Comparison of ENCODE assay signal across 8 cellular contexts in the genomic region with DNA sequence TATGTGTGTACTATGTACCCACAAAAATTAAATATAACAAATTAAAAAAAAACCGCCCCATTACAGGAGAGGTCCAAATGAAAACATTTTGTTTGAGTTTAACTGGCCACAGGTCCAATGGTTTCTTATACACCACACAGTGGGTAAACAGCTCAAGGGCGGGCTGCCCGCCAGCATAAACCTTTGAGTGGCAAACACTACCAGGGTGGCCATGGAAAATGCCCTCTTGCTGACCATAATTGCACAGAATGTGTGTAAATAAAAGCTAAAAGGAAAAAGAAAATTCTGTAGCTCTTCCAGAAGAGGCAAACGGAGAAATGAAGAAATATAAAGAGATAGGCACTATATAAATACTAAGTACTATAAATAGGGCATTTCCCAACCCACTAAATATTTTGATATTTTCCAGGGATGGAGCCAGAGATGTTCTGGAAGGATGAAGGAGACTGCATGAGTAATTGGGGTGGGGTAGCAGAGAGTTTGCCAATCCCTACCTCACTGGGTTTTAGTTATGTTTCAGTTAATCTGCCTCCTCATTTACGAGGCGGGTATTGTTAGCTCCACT. TPM values are rescaled to one million over a fixed set of nuclear protein-coding genes. Genes with fewer than 3 reads are reported as not detected.
A peak's percentile ranks its signal among the peaks of the same experiment; 100 is the strongest.
DNase-seq lines count a peak whose midpoint lies in the region; ATAC-seq and TF ChIP-seq lines count a peak whose summit lies in the region.

No MANE protein-coding gene starts in this region.

- intact Hi-C loops in ovary (cut with DNase I) = no loop called here

- H4K20me1 ChIP-seq in GM23338 (replicated peaks; ENCODE audit: insufficient read depth) = peaks cover 29% of the 10 kb centered on the region

- H3K4me1 ChIP-seq in GM23338 (ENCODE audit: insufficient read depth) (peaks cover 21% of the 10 kb centered on the region), ovary (ENCODE audit: insufficient read depth) (peaks cover 3% of the 10 kb centered on the region)

- no peaks in the 10 kb centered on the region for H3K27me3 ChIP-seq in GM23338 (ENCODE audit: insufficient read depth)
- no peaks in the 10 kb centered on the region for H3K27me3 ChIP-seq in ovary

- ATAC-seq in GM23338 (no peak), GM18520 (IDR thresholded peaks at IDR 0.05; ENCODE audit: unreplicated experiment) (no peak), GM18861 (IDR thresholded peaks at IDR 0.05; ENCODE audit: unreplicated experiment) (no peak), HG03159 (IDR thresholded peaks at IDR 0.05; ENCODE audit: unreplicated experiment) (no peak)

- no peaks in the 10 kb centered on the region for H3K9me3 ChIP-seq in ovary

- no peaks in the 10 kb centered on the region for H3K9me3 Mint-ChIP-seq in GM23338

- H3K36me3 Mint-ChIP-seq in GM23338 (ENCODE audit: low read depth) = peaks cover 11% of the 10 kb centered on the region; the same call in 2 of the 3 replicates

- WGBS in ovary, 3 donors = 39 to 43% (median 43%) methylated on average over 6 of the region's 6 CpGs

- peak overlapping the region; percentile 84 for H2AFZ ChIP-seq in GM23338

- DNase-seq in GM23338 (ENCODE audit: low spot score) (no peak), RWPE1 (ENCODE audit: low spot score) (peak; percentile 32), fibroblast of gingiva (ENCODE audit: low read depth) (peak; percentile 86), ovary (peak; percentile 21 to 67 (median 48)), globus pallidus (ENCODE audit: low spot score) (no peak)

- peaks cover 22% of the 10 kb centered on the region for H3K4me1 Mint-ChIP-seq in GM23338

- peak overlapping the region; percentile 100 for H3K27ac Mint-ChIP-seq in GM23338

- no peak for TF ChIP-seq EP300 in ovary (IDR thresholded peaks at IDR 0.05)

- POLR2A ChIA-PET in RWPE1 (lab: Yijun Ruan, JAX; ENCODE audit: low non-redundant PET) = interaction anchor here (0.6 kb wide), 1 partner anchor 10 kb away, joined by 5 read pairs; no protein-coding TSS in a partner anchor

- H3K27ac ChIP-seq in GM23338 (ENCODE audit: low read depth) = peak overlapping the region; percentile 96
- no peak overlapping the region for H3K27ac ChIP-seq in RWPE1
- H3K27ac ChIP-seq in ovary = peak overlapping the region; percentile 89 to 98

- peaks cover 9% of the 10 kb centered on the region for H3K27me3 Mint-ChIP-seq in GM23338 (ENCODE audit: insufficient read depth, low read depth, poor library complexity)

- H3F3A ChIP-seq in GM23338 (replicated peaks; ENCODE audit: low read depth) = no peaks in the 10 kb centered on the region

- peak overlapping the region; percentile 99 for H3K4me3 Mint-ChIP-seq in GM23338

- TF ChIP-seq POLR2A in ovary (IDR thresholded peaks at IDR 0.05) = no peak

- CTCF ChIA-PET in RWPE1 (lab: Yijun Ruan, JAX) = interaction anchor here (0.5 to 0.6 kb wide), 2 partner anchors 132 to 962 kb away, joined by 3 to 6 read pairs; no protein-coding TSS in a partner anchor

- no peaks in the 10 kb centered on the region for H3K9me2 ChIP-seq in GM23338 (ENCODE audit: insufficient read depth)

- 0 out of 2 replicates have a peak, but pooled peaks cover 5% of the 10 kb centered on the region for H3K36me3 ChIP-seq in GM23338 (ENCODE audit: insufficient read depth)
- no peaks in the 10 kb centered on the region for H3K36me3 ChIP-seq in ovary

- H3K4me3 ChIP-seq in GM23338 = peak overlapping the region; percentile 63
- H3K4me3 ChIP-seq in ovary = peak overlapping the region; percentile 91

- TF ChIP-seq CTCF in GM23338 (conservative IDR thresholded peaks at IDR 0.05; ENCODE audit: low read depth in 2 of 2) = no peak
- TF ChIP-seq CTCF in RWPE1 (conservative IDR thresholded peaks at IDR 0.05; ENCODE audit: low read depth) = no peak
- no peak for TF ChIP-seq CTCF in ovary (IDR thresholded peaks at IDR 0.05)

- H3K79me2 ChIP-seq in GM23338 (replicated peaks; ENCODE audit: insufficient read depth) = peaks cover 31% of the 10 kb centered on the region

- peak overlapping the region; percentile 85 for H3K4me2 ChIP-seq in GM23338

TF ChIP-seq in GM23338, 12 proteins besides CTCF, POLR2A, EP300 and RAD21:
- TF ChIP-seq EZH2phosphoT487 (IDR thresholded peaks at IDR 0.05; ENCODE audit: unreplicated experiment) = no peak
- TF ChIP-seq, protein P1, sequence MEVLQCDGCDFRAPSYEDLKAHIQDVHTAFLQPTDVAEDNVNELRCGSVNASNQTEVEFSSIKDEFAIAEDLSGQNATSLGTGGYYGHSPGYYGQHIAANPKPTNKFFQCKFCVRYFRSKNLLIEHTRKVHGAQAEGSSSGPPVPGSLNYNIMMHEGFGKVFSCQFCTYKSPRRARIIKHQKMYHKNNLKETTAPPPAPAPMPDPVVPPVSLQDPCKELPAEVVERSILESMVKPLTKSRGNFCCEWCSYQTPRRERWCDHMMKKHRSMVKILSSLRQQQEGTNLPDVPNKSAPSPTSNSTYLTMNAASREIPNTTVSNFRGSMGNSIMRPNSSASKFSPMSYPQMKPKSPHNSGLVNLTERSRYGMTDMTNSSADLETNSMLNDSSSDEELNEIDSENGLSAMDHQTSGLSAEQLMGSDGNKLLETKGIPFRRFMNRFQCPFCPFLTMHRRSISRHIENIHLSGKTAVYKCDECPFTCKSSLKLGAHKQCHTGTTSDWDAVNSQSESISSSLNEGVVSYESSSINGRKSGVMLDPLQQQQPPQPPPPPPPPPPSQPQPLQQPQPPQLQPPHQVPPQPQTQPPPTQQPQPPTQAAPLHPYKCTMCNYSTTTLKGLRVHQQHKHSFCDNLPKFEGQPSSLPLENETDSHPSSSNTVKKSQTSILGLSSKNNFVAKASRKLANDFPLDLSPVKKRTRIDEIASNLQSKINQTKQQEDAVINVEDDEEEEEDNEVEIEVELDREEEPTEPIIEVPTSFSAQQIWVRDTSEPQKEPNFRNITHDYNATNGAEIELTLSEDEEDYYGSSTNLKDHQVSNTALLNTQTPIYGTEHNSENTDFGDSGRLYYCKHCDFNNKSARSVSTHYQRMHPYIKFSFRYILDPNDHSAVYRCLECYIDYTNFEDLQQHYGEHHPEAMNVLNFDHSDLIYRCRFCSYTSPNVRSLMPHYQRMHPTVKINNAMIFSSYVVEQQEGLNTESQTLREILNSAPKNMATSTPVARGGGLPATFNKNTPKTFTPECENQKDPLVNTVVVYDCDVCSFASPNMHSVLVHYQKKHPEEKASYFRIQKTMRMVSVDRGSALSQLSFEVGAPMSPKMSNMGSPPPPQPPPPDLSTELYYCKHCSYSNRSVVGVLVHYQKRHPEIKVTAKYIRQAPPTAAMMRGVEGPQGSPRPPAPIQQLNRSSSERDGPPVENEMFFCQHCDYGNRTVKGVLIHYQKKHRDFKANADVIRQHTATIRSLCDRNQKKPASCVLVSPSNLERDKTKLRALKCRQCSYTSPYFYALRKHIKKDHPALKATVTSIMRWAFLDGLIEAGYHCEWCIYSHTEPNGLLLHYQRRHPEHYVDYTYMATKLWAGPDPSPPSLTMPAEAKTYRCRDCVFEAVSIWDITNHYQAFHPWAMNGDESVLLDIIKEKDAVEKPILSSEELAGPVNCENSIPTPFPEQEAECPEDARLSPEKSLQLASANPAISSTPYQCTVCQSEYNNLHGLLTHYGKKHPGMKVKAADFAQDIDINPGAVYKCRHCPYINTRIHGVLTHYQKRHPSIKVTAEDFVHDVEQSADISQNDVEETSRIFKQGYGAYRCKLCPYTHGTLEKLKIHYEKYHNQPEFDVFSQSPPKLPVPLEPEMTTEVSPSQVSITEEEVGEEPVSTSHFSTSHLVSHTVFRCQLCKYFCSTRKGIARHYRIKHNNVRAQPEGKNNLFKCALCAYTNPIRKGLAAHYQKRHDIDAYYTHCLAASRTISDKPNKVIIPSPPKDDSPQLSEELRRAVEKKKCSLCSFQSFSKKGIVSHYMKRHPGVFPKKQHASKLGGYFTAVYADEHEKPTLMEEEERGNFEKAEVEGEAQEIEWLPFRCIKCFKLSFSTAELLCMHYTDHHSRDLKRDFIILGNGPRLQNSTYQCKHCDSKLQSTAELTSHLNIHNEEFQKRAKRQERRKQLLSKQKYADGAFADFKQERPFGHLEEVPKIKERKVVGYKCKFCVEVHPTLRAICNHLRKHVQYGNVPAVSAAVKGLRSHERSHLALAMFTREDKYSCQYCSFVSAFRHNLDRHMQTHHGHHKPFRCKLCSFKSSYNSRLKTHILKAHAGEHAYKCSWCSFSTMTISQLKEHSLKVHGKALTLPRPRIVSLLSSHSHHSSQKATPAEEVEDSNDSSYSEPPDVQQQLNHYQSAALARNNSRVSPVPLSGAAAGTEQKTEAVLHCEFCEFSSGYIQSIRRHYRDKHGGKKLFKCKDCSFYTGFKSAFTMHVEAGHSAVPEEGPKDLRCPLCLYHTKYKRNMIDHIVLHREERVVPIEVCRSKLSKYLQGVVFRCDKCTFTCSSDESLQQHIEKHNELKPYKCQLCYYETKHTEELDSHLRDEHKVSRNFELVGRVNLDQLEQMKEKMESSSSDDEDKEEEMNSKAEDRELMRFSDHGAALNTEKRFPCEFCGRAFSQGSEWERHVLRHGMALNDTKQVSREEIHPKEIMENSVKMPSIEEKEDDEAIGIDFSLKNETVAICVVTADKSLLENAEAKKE (CRISPR knock-in tag; IDR thresholded peaks at IDR 0.05) = no peak
- TF ChIP-seq, protein P2, sequence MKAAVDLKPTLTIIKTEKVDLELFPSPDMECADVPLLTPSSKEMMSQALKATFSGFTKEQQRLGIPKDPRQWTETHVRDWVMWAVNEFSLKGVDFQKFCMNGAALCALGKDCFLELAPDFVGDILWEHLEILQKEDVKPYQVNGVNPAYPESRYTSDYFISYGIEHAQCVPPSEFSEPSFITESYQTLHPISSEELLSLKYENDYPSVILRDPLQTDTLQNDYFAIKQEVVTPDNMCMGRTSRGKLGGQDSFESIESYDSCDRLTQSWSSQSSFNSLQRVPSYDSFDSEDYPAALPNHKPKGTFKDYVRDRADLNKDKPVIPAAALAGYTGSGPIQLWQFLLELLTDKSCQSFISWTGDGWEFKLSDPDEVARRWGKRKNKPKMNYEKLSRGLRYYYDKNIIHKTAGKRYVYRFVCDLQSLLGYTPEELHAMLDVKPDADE (IDR thresholded peaks at IDR 0.05) = no peak
- TF ChIP-seq EZH2 (IDR thresholded peaks at IDR 0.05; ENCODE audit: low read depth, unreplicated experiment) = no peak
- TF ChIP-seq ZNF114 (CRISPR knock-in tag; IDR thresholded peaks at IDR 0.05) = no peak
- no peak for TF ChIP-seq NANOG (IDR thresholded peaks at IDR 0.05; ENCODE audit: borderline replicate concordance)
- no peak for TF ChIP-seq POLR2AphosphoS5 (IDR thresholded peaks at IDR 0.05; ENCODE audit: low read depth)
- TF ChIP-seq STAT1 (IDR thresholded peaks at IDR 0.05; ENCODE audit: unreplicated experiment) = no peak
- no peak for TF ChIP-seq ZNF331 (CRISPR knock-in tag; IDR thresholded peaks at IDR 0.05; ENCODE audit: low read depth)

RNA-seq across cellular contexts. Expression of gene CDC5L, which starts 1.1 kb away (rescaled TPM):
- total RNA-seq in GM23338 (2014; rRNA removed; shearing (Covaris generic)) = 28.1 and 32.5 TPM in 2 replicates
- polyA plus RNA-seq in GM23338 (2016; fragmentation: Nextera tagmentation; extraction: Ambion mirVana) (24.6 and 27.0 TPM in 2 replicates), ovary (10 to 100 TPM; 13.0 to 17.2 TPM)
- 10 to 100 TPM; 15.0 to 24.0 (median 19.7) TPM for total RNA-seq in ovary

RNA-seq across cellular contexts. Expression of gene SPATS1, which starts 44.0 kb away (rescaled TPM):
- total RNA-seq in GM23338 (2014; rRNA removed; shearing (Covaris generic)) = not detected in 2 replicates
- polyA plus RNA-seq in GM23338 (2016; fragmentation: Nextera tagmentation; extraction: Ambion mirVana) (not detected in 2 replicates), ovary (not detected)
- 1 to 10 TPM in 1 of 7 donors, under 1 TPM in 2, not detected in 4; 0.25 to 1.4 (median 0.28) TPM for total RNA-seq in ovary

Comparison
In these comparisons a context has a peak if more than half of its experiments do, and no peak if none do; other contexts are left out.
1. DNase-seq: peak in RWPE1 (single experiment), fibroblast of gingiva (single experiment) and ovary (5 of 5); none in GM23338 (single experiment) and globus pallidus (single experiment).